In the genomic region with DNA sequence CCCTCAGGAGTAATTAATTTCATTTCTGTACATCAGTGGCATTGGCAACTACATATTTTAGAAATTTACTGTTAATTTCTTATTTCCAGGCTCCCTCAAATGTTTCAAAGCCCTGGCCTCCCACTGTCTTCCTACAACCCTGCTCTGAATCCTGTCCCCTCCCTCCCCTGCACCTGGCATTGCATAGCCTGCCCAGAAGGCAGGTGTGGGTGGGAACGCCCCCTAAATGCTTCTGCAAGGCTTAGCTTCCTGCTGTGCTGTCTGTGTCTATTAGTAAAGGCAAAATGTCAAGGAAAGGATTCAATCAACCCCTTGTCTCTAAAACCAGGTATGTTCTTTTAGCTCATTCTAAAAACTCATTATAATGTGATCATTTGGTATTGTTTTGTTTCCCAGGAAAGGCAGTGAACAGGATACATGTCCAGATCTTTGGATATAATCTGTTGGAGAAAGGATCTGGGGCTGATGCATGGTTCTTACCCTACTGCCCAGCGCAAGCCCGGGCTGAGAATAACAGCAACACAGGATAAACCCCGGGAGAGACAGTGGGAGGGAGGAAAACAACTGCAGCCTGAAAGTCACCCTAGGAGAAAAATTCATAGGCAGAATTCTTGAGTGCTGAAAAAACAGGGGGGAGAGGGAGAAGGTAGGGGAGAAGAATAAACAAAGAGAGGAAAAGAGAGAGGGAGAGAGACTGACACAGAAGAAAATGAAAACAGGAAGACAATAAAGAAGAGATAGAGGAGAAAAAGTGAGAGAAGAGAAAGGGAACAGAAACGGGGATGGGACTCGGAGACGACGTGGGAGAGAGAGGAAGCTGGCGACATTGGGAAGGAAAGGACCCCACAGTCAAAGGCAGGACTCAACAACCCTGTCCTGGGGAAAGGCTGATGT, we compare ENCODE assay signal across 9 cellular contexts. TPM values are rescaled to one million over a fixed set of nuclear protein-coding genes. Genes with fewer than 3 reads are reported as not detected.
DNase-seq lines count a peak whose midpoint lies in the region; ATAC-seq and TF ChIP-seq lines count a peak whose summit lies in the region.
"Had no signal": no experiment of that assay in that cellular context is flagged by ENCODE, and none has a peak within 500 bp of the region (broad histone marks: within the 10 kb centered on the region; RNA-seq: fewer than 3 reads in every experiment).

No MANE protein-coding gene starts in this region.

- CTCF ChIA-PET in activated CD4-positive, alpha-beta T cell treated with anti-CD3 and anti-CD28 coated beads for 36 hours (lab: Charles Lee) = interaction anchor here (0.6 to 1.5 kb wide), 2 partner anchors 906 to 1276 kb away, joined by 3 to 4 read pairs; no protein-coding TSS in a partner anchor

- no peak for ATAC-seq in activated CD4-positive, alpha-beta T cell treated with anti-CD3 and anti-CD28 coated beads for 36 hours
- no peak for ATAC-seq in effector memory CD8-positive, alpha-beta T cell (replicated peaks)
- ATAC-seq in GM19452 (IDR thresholded peaks at IDR 0.05; ENCODE audit: unreplicated experiment) (no peak), HG03342 (IDR thresholded peaks at IDR 0.05; ENCODE audit: unreplicated experiment) (no peak)

- no peak for DNase-seq in activated CD4-positive, alpha-beta T cell treated with anti-CD3 and anti-CD28 coated beads for 36 hours
- no peak for DNase-seq in activated CD4-positive, alpha-beta T cell treated with anti-CD3 and anti-CD28 coated beads, Interleukin-2, amount 50 U/mL, for 4 hours
- peak; percentile 90 for DNase-seq in NCI-H748 (lab: John Stamatoyannopoulos, UW; ENCODE audit: unreplicated experiment)
- no peak for DNase-seq in effector memory CD8-positive, alpha-beta T cell
- DNase-seq in NCI-H446 treated with DMSO at 0.1 percent for 48 hours (lab: John Stamatoyannopoulos, UW) = no peak

- H3K4me3 ChIP-seq in neural cell (ENCODE audit: low read length) = peak overlapping the region; percentile 87

- no peaks in the 10 kb centered on the region for H3F3A ChIP-seq in neural cell (ENCODE audit: insufficient read depth, low read length, poor library complexity, severe bottlenecking)

- no peak for TF ChIP-seq RAD21 in neural cell (conservative IDR thresholded peaks at IDR 0.05)

- no peaks in the 10 kb centered on the region for H3K36me3 ChIP-seq in neural cell (ENCODE audit: insufficient read depth, low read length)

- H3K27me3 ChIP-seq in neural cell (ENCODE audit: insufficient read depth, low read depth, low read length) = peaks cover 6% of the 10 kb centered on the region

- H3K9me2 ChIP-seq in neural cell (ENCODE audit: insufficient read depth, low read length) = no peaks in the 10 kb centered on the region

- no peaks in the 10 kb centered on the region for H3K9me3 ChIP-seq in neural cell (ENCODE audit: low read length)

- intact Hi-C loops in activated CD4-positive, alpha-beta T cell treated with anti-CD3 and anti-CD28 coated beads for 36 hours (cut with DNase I, micrococcal nuclease) = no loop called here

- H3K36me3 Mint-ChIP-seq in activated CD4-positive, alpha-beta T cell treated with anti-CD3 and anti-CD28 coated beads for 36 hours (ENCODE audit: low read depth) = no peaks in the 10 kb centered on the region
- H3K36me3 Mint-ChIP-seq in effector memory CD8-positive, alpha-beta T cell (ENCODE audit: insufficient read depth) = no peaks in the 10 kb centered on the region

- peak overlapping the region; percentile 66 for H3K9ac ChIP-seq in neural cell (ENCODE audit: low read length)

- peak overlapping the region; percentile 23 for H3K4me2 ChIP-seq in neural cell (ENCODE audit: low read length)

- POLR2A ChIA-PET in activated CD4-positive, alpha-beta T cell treated with anti-CD3 and anti-CD28 coated beads for 36 hours (lab: Charles Lee) = no interaction called here

- H3K9me3 Mint-ChIP-seq in activated CD4-positive, alpha-beta T cell treated with anti-CD3 and anti-CD28 coated beads for 36 hours (ENCODE audit: low read depth) = peaks cover 7% of the 10 kb centered on the region
- H3K9me3 Mint-ChIP-seq in effector memory CD8-positive, alpha-beta T cell = no peaks in the 10 kb centered on the region

- no peak for TF ChIP-seq EP300 in neural cell (conservative IDR thresholded peaks at IDR 0.05; ENCODE audit: poor library complexity, severe bottlenecking)

- H3K79me2 ChIP-seq in neural cell (replicated peaks; ENCODE audit: insufficient read depth, low read length) = no peaks in the 10 kb centered on the region

- no peaks in the 10 kb centered on the region for H4K20me1 ChIP-seq in neural cell (ENCODE audit: insufficient read depth)

- H3K4me3 Mint-ChIP-seq in activated CD4-positive, alpha-beta T cell treated with anti-CD3 and anti-CD28 coated beads for 36 hours = peak overlapping the region; percentile 71
- H3K4me3 Mint-ChIP-seq in effector memory CD8-positive, alpha-beta T cell = peak overlapping the region; percentile 70 to 79

- no peak for TF ChIP-seq CTCF in neural cell (IDR thresholded peaks at IDR 0.05; ENCODE audit: poor library complexity, severe bottlenecking)

- H3K27ac ChIP-seq in neural cell (ENCODE audit: low read length) = no peak overlapping the region

- H3K27me3 Mint-ChIP-seq in activated CD4-positive, alpha-beta T cell treated with anti-CD3 and anti-CD28 coated beads for 36 hours = peaks cover 30% of the 10 kb centered on the region
- H3K27me3 Mint-ChIP-seq in effector memory CD8-positive, alpha-beta T cell = peaks cover 60 to 86% of the 10 kb centered on the region in 2 donors

- peak overlapping the region; percentile 80 for H2AFZ ChIP-seq in neural cell (ENCODE audit: low read depth, low read length)

- H3K27ac Mint-ChIP-seq in activated CD4-positive, alpha-beta T cell treated with anti-CD3 and anti-CD28 coated beads for 36 hours = peak overlapping the region; percentile 32
- no peak overlapping the region for H3K27ac Mint-ChIP-seq in effector memory CD8-positive, alpha-beta T cell

- peaks cover 12% of the 10 kb centered on the region for H3K4me1 Mint-ChIP-seq in activated CD4-positive, alpha-beta T cell treated with anti-CD3 and anti-CD28 coated beads for 36 hours
- H3K4me1 Mint-ChIP-seq in effector memory CD8-positive, alpha-beta T cell (ENCODE audit: low read depth in 2 of 2) = peaks cover 11% of the 10 kb centered on the region in 2 donors

TF ChIP-seq in neural cell, 6 proteins besides CTCF, POLR2A, EP300 and RAD21:
- TF ChIP-seq POLR2AphosphoS5 (IDR thresholded peaks at IDR 0.05) = no peak
- TF ChIP-seq MXI1 (conservative IDR thresholded peaks at IDR 0.05; ENCODE audit: poor library complexity, severe bottlenecking) = no peak
- no peak for TF ChIP-seq SMC3 (conservative IDR thresholded peaks at IDR 0.05; ENCODE audit: poor library complexity)
- TF ChIP-seq TAF1 (IDR thresholded peaks at IDR 0.05; ENCODE audit: low read depth) = no peak
- no peak for TF ChIP-seq EZH2 (IDR thresholded peaks at IDR 0.05; ENCODE audit: borderline replicate concordance, insufficient read depth, low read length, poor library complexity, severe bottlenecking)
- no peak for TF ChIP-seq REST (IDR thresholded peaks at IDR 0.05; ENCODE audit: borderline replicate concordance)

RNA-seq across cellular contexts. Expression of gene ZNF488, which starts 0.6 kb away (rescaled TPM):
- total RNA-seq in activated CD4-positive, alpha-beta T cell treated with anti-CD3 and anti-CD28 coated beads for 36 hours = under 1 TPM; 0.70 to 0.75 TPM
- 0.85 and 1.2 TPM in 2 replicates for polyA plus RNA-seq in neural cell
- polyA minus RNA-seq in neural cell = 0.97 and 1.5 TPM in 2 replicates

RNA-seq across cellular contexts. Expression of gene RBP3, which starts 35.3 kb away (rescaled TPM):
- total RNA-seq in activated CD4-positive, alpha-beta T cell treated with anti-CD3 and anti-CD28 coated beads for 36 hours = not detected
- not detected in 2 replicates for polyA plus RNA-seq in neural cell
- polyA minus RNA-seq in neural cell = not detected in 2 replicates
- polyA plus RNA-seq: adipose tissue had no signal
